ENCODE assay signal across 10 cellular contexts in genomic region chr7:27159278-27160146, GRCh38. TPM values are rescaled to one million over a fixed set of nuclear protein-coding genes. Genes with fewer than 3 reads are reported as not detected.
DNase-seq lines count a peak whose midpoint lies in the region; ATAC-seq and TF ChIP-seq lines count a peak whose summit lies in the region.
"Had no signal": no experiment of that assay in that cellular context is flagged by ENCODE, and none has a peak within 500 bp of the region (broad histone marks: within the 10 kb centered on the region; RNA-seq: fewer than 3 reads in every experiment).

No MANE protein-coding gene starts in this region.

- H3K27ac Mint-ChIP-seq in mesothelial cell of epicardium, result peak overlapping the region; percentile 87

- peaks cover 84% of the 10 kb centered on the region for H3K27me3 Mint-ChIP-seq in mesothelial cell of epicardium (ENCODE audit: low read depth)

- no peaks in the 10 kb centered on the region for H3K9me3 Mint-ChIP-seq in mesothelial cell of epicardium

- peaks cover 32% of the 10 kb centered on the region for H3K4me1 ChIP-seq in adipocyte (ENCODE audit: control insufficient read depth, insufficient read depth, low read length)

- peak overlapping the region; percentile 88 for H3K4me3 ChIP-seq in adipocyte (ENCODE audit: low read length)

- ATAC-seq in HG03196 (IDR thresholded peaks at IDR 0.05; ENCODE audit: unreplicated experiment), result no peak
- no peak for ATAC-seq in HG02588 (IDR thresholded peaks at IDR 0.05; ENCODE audit: unreplicated experiment)
- ATAC-seq in GM19395 (IDR thresholded peaks at IDR 0.05; ENCODE audit: unreplicated experiment), result no peak

- DNase-seq in ACHN (peak; percentile 47), KBM-7 (peak; percentile 65), adipocyte (ENCODE audit: low read depth) (no peak), mesothelial cell of epicardium (ENCODE audit: low spot score in 2 of 2, unreplicated experiment in 2 of 2) (no peak), SKM-1 treated with dmso at 0.1 percent for 144 hours (lab: John Stamatoyannopoulos, UW; ENCODE audit: unreplicated experiment) (no peak)
- DNase-seq: NCI-H2171 treated with DMSO at 0.1 percent for 48 hours had no signal

- H3K9me3 ChIP-seq in adipocyte (ENCODE audit: control insufficient read depth, low read length), result no peaks in the 10 kb centered on the region

- in situ Hi-C loops in ACHN (cut with HindIII; ENCODE audit: low pct_ligation_motif_present, low pct_unique_long_range_greater_than_20kb, low sequenced_read_pairs), result loop anchor here (10.0 kb wide), 1 partner anchor 775 kb away; no protein-coding TSS in a partner anchor
- in situ Hi-C loops in KBM-7 (cut with MboI; ENCODE audit: low pct_unique_long_range_greater_than_20kb, low sequenced_read_pairs), result loop anchor here (10.0 to 25.0 kb wide), 2 partner anchors 305 to 1297 kb away; no protein-coding TSS in a partner anchor

- no peaks in the 10 kb centered on the region for H3K27me3 ChIP-seq in adipocyte (replicated peaks; ENCODE audit: control insufficient read depth, insufficient read depth, low read length)

- peak overlapping the region; percentile 66 for H3K4me3 Mint-ChIP-seq in mesothelial cell of epicardium

- H3K36me3 ChIP-seq in adipocyte (ENCODE audit: control insufficient read depth, insufficient read depth, low read length, severe bottlenecking), result peaks cover 5% of the 10 kb centered on the region

- TF ChIP-seq CTCF in mesothelial cell of epicardium (IDR thresholded peaks at IDR 0.05; ENCODE audit: unreplicated experiment), result no peak

- H3K9ac ChIP-seq in adipocyte (ENCODE audit: low read length), result peak overlapping the region; percentile 90

- H3K36me3 Mint-ChIP-seq in mesothelial cell of epicardium, result peaks cover 7% of the 10 kb centered on the region

- H3K4me1 Mint-ChIP-seq in mesothelial cell of epicardium, result peaks cover 55% of the 10 kb centered on the region

RNA-seq across cellular contexts. Expression of gene HOXA7, which starts 3.0 kb away (rescaled TPM):
- 17.4 to 18.9 TPM (median 17.9 TPM) in 3 replicates for total RNA-seq in mesothelial cell of epicardium
- total RNA-seq: left lobe of liver had no signal

RNA-seq across cellular contexts. Expression of gene HOXA9, which starts 5.8 kb away (rescaled TPM):
- 10.8 to 14.5 TPM (median 13.2 TPM) in 3 replicates for total RNA-seq in mesothelial cell of epicardium
- total RNA-seq: left lobe of liver had no signal

RNA-seq across cellular contexts. Expression of gene HOXA3, which starts 7.1 kb away (rescaled TPM):
- 197 to 209 TPM (median 201 TPM) in 3 replicates for total RNA-seq in mesothelial cell of epicardium

RNA-seq across cellular contexts. Expression of gene HOXA6, which starts 11.9 kb away (rescaled TPM):
- 43.7 to 45.6 TPM (median 44.4 TPM) in 3 replicates for total RNA-seq in mesothelial cell of epicardium
- total RNA-seq: left lobe of liver had no signal

RNA-seq across cellular contexts. Expression of gene HOXA10, which starts 14.6 kb away (rescaled TPM):
- 13.1 to 14.4 TPM (median 13.8 TPM) in 3 replicates for total RNA-seq in mesothelial cell of epicardium

Comparison
In these comparisons a context has a peak if more than half of its experiments do, and no peak if none do; other contexts are left out.
1. DNase-seq: peak in ACHN (single experiment) and KBM-7 (single experiment); none in adipocyte (single experiment), mesothelial cell of epicardium (0 of 2) and SKM-1 treated with dmso at 0.1 percent for 144 hours (single experiment).